20 cellular contexts compared by ENCODE assay signal in genomic region chr3:29605845-29606244, GRCh38.
A peak's percentile ranks its signal among the peaks of the same experiment; 100 is the strongest.
DNase-seq lines count a peak whose midpoint lies in the region; ATAC-seq and TF ChIP-seq lines count a peak whose summit lies in the region.
"Had no signal": no experiment of that assay in that cellular context is flagged by ENCODE, and none has a peak within 500 bp of the region (broad histone marks: within the 10 kb centered on the region; RNA-seq: fewer than 3 reads in every experiment).

No MANE protein-coding gene starts in this region.

- DNase-seq in EL = peak; percentile 21
- peak; percentile 35 for DNase-seq in RPMI7951 (ENCODE audit: low read depth)
- peak; percentile 88 for DNase-seq in fibroblast of peridontal ligament (ENCODE audit: extremely low read depth)
- no peak for DNase-seq in lower leg skin (ENCODE audit: low spot score in 2 of 2)
- no peak for DNase-seq in NCI-H82 (lab: John Stamatoyannopoulos, UW)
- DNase-seq: activated CD4-positive, CD25-positive, alpha-beta regulatory T cell treated with anti-CD3 and anti-CD28 coated beads, Interleukin-2, amount 50 U/mL, for 72 hours; CD4-positive, CD25-positive, alpha-beta regulatory T cell; colonic mucosa; DMS79 treated with DMSO at 0.1 percent for 48 hours; heart left ventricle; islet precursor cell; Kasumi-1; NCI-H146; NCI-H2227 treated with DMSO at 0.1 percent for 48 hours; SHP77 treated with DMSO at 0.1 percent for 48 hours; sigmoid colon; stimulated activated CD4-positive, alpha-beta T cell treated with anti-CD3 and anti-CD28 coated beads, Interleukin-2, amount 100 ng/mL, for 48 hours; T-helper 2 cell had no signal

- H3K36me3 Mint-ChIP-seq in stimulated activated memory B cell treated with anti-CD40 and anti-IgM and Interleukin-4, amounts not matched to agents 10 μg/mL and 1 μg/mL and 100 μg/mL, for 72 hours = no peaks in the 10 kb centered on the region
- H3K36me3 Mint-ChIP-seq: CD4-positive, CD25-positive, alpha-beta regulatory T cell had no signal

- no peaks in the 10 kb centered on the region for H3K27me3 Mint-ChIP-seq in stimulated activated memory B cell treated with anti-CD40 and anti-IgM and Interleukin-4, amounts not matched to agents 10 μg/mL and 1 μg/mL and 100 μg/mL, for 72 hours
- H3K27me3 Mint-ChIP-seq: CD4-positive, CD25-positive, alpha-beta regulatory T cell had no signal

- no peak overlapping the region for H3K4me3 Mint-ChIP-seq in stimulated activated memory B cell treated with anti-CD40 and anti-IgM and Interleukin-4, amounts not matched to agents 10 μg/mL and 1 μg/mL and 100 μg/mL, for 72 hours
- H3K4me3 Mint-ChIP-seq: CD4-positive, CD25-positive, alpha-beta regulatory T cell had no signal

- TF ChIP-seq POLR2A in lower leg skin (IDR thresholded peaks at IDR 0.05) = no peak

- H3K4me3 ChIP-seq in lower leg skin (ENCODE audit: low read depth, poor library complexity, severe bottlenecking) = no peak overlapping the region
- H3K4me3 ChIP-seq: colonic mucosa, heart left ventricle, sigmoid colon had no signal

- no peaks in the 10 kb centered on the region for H3K9me3 Mint-ChIP-seq in stimulated activated memory B cell treated with anti-CD40 and anti-IgM and Interleukin-4, amounts not matched to agents 10 μg/mL and 1 μg/mL and 100 μg/mL, for 72 hours

- ATAC-seq in stimulated activated memory B cell treated with anti-CD40 and anti-IgM and Interleukin-4, amounts not matched to agents 10 μg/mL and 1 μg/mL and 100 μg/mL, for 72 hours = peak; percentile 41
- ATAC-seq in GM21515 (IDR thresholded peaks at IDR 0.05; ENCODE audit: unreplicated experiment) = no peak

- H3K27ac Mint-ChIP-seq in stimulated activated memory B cell treated with anti-CD40 and anti-IgM and Interleukin-4, amounts not matched to agents 10 μg/mL and 1 μg/mL and 100 μg/mL, for 72 hours = no peak overlapping the region
- H3K27ac Mint-ChIP-seq: CD4-positive, CD25-positive, alpha-beta regulatory T cell had no signal

- no peak for TF ChIP-seq CTCF in lower leg skin (IDR thresholded peaks at IDR 0.05)

- no peaks in the 10 kb centered on the region for H3K4me1 Mint-ChIP-seq in stimulated activated memory B cell treated with anti-CD40 and anti-IgM and Interleukin-4, amounts not matched to agents 10 μg/mL and 1 μg/mL and 100 μg/mL, for 72 hours

- intact Hi-C loops in lower leg skin (cut with DNase I; ENCODE audit: low total_unique reads) = no loop called here

- WGBS in lower leg skin, 2 donors = 88 to 95% methylated on average over 2 of the region's 2 CpGs

Comparison
In these comparisons a context has a peak if more than half of its experiments do, and no peak if none do; other contexts are left out.
1. DNase-seq: peak in EL (single experiment), RPMI7951 (single experiment) and fibroblast of peridontal ligament (single experiment); none in lower leg skin (0 of 2) and NCI-H82 (single experiment).